ENCODE assay signal across 38 cellular contexts in genomic region chr4:135073389-135073788, GRCh38.
"Had no signal": no experiment of that assay in that cellular context is flagged by ENCODE, and none has a peak within 500 bp of the region (broad histone marks: within the 10 kb centered on the region; RNA-seq: fewer than 3 reads in every experiment).

No MANE protein-coding gene starts in this region.

- H3K4me3 Mint-ChIP-seq: activated naive CD4-positive, alpha-beta T cell treated with anti-CD3 and anti-CD28 coated beads for 36 hours; activated naive CD4-positive, alpha-beta T cell treated with anti-CD3 and anti-CD28 coated beads, Interleukin-2, amount 10 ng/mL, durations not matched to agents 7 days and 5 days; activated naive CD4-positive, alpha-beta T cell treated with anti-CD3 and anti-CD28 coated beads, Interleukin-2, amount 50 U/mL, for 24 hours; activated naive CD8-positive, alpha-beta T cell; activated naive CD8-positive, alpha-beta T cell treated with anti-CD3 and anti-CD28 coated beads for 36 hours; activated naive CD8-positive, alpha-beta T cell treated with anti-CD3 and anti-CD28 coated beads, Interleukin-2, amount 10 ng/mL, durations not matched to agents 7 days and 5 days; activated naive CD8-positive, alpha-beta T cell treated with anti-CD3 and anti-CD28 coated beads, Interleukin-2, amount 50 U/mL, for 24 hours; activated T-cell treated with anti-CD3 and anti-CD28 coated beads, Interleukin-2, amount 50 U/mL, for 24 hours; activated T-cell treated with anti-CD3 and anti-CD28 coated beads, Interleukin-2, amount 50 U/mL, for 4 hours; activated T-cell treated with anti-CD3 and anti-CD28 coated beads, Interleukin-2, amount 50 U/mL, for 72 hours; activated T-helper 1 cell treated with anti-CD3 and anti-CD28 coated beads, Interleukin-12 subunit alpha, Interleukin-12 subunit beta, Interleukin-2, Interleukin-4 antibody, amounts not matched to agents 30 ng/mL and 10 ng/mL and 1 ng/mL, durations not matched to agents 14 hours and 24 hours and 36 hours; activated T-helper 17 cell treated with anti-CD3 and anti-CD28 coated beads, Interleukin-2, amount 50 U/mL, for 72 hours; central memory CD8-positive, alpha-beta T cell had no signal

- DNase-seq: activated effector memory CD4-positive, alpha-beta T cell treated with anti-CD3 and anti-CD28 coated beads, Interleukin-2, amount 50 U/mL, for 16 hours; activated effector memory CD4-positive, alpha-beta T cell treated with Interleukin-2 at 50 U/mL for 16 hours; activated gamma-delta T cell; activated gamma-delta T cell treated with Interleukin-2 at 50 U/mL for 16 hours; activated naive CD4-positive, alpha-beta T cell; activated naive CD4-positive, alpha-beta T cell treated with anti-CD3 and anti-CD28 coated beads for 36 hours; activated naive CD4-positive, alpha-beta T cell treated with anti-CD3 and anti-CD28 coated beads, Interleukin-2, amount 10 ng/mL, durations not matched to agents 7 days and 5 days; activated naive CD4-positive, alpha-beta T cell treated with anti-CD3 and anti-CD28 coated beads, Interleukin-2, amount 50 U/mL, for 16 hours; activated naive CD4-positive, alpha-beta T cell treated with Interleukin-2 at 50 U/mL for 16 hours; activated naive CD8-positive, alpha-beta T cell treated with anti-CD3 and anti-CD28 coated beads for 36 hours; activated naive CD8-positive, alpha-beta T cell treated with anti-CD3 and anti-CD28 coated beads, Interleukin-2, amount 10 ng/mL, durations not matched to agents 7 days and 5 days; activated naive CD8-positive, alpha-beta T cell treated with anti-CD3 and anti-CD28 coated beads, Interleukin-2, amount 50 U/mL, for 24 hours; activated T-cell treated with anti-CD3 and anti-CD28 coated beads, Interleukin-2, amount 50 U/mL, for 1 hour; activated T-cell treated with anti-CD3 and anti-CD28 coated beads, Interleukin-2, amount 50 U/mL, for 24 hours; activated T-cell treated with anti-CD3 and anti-CD28 coated beads, Interleukin-2, amount 50 U/mL, for 4 hours; activated T-cell treated with anti-CD3 and anti-CD28 coated beads, Interleukin-2, amount 50 U/mL, for 48 hours; activated T-cell treated with anti-CD3 and anti-CD28 coated beads, Interleukin-2, amount 50 U/mL, for 72 hours; amniotic stem cell; amygdala; anterior cingulate cortex; aorta; body of pancreas; brain microvascular endothelial cell; central memory CD4-positive, alpha-beta T cell; cerebellar nuclear complex had no signal

- FAIRE-seq: astrocyte, bronchial epithelial cell had no signal

- H3K36me3 Mint-ChIP-seq: activated naive CD4-positive, alpha-beta T cell treated with anti-CD3 and anti-CD28 coated beads, Interleukin-2, amount 10 ng/mL, durations not matched to agents 7 days and 5 days; activated naive CD4-positive, alpha-beta T cell treated with anti-CD3 and anti-CD28 coated beads, Interleukin-2, amount 50 U/mL, for 24 hours; activated naive CD8-positive, alpha-beta T cell; activated naive CD8-positive, alpha-beta T cell treated with anti-CD3 and anti-CD28 coated beads for 36 hours; activated naive CD8-positive, alpha-beta T cell treated with anti-CD3 and anti-CD28 coated beads, Interleukin-2, amount 10 ng/mL, durations not matched to agents 7 days and 5 days; brain had no signal

- H3K9me3 ChIP-seq: ascending aorta, body of pancreas had no signal

- H3K4me1 Mint-ChIP-seq: activated naive CD4-positive, alpha-beta T cell treated with anti-CD3 and anti-CD28 coated beads, Interleukin-2, amount 10 ng/mL, durations not matched to agents 7 days and 5 days; activated naive CD4-positive, alpha-beta T cell treated with anti-CD3 and anti-CD28 coated beads, Interleukin-2, amount 50 U/mL, for 24 hours; activated naive CD8-positive, alpha-beta T cell treated with anti-CD3 and anti-CD28 coated beads for 36 hours; activated naive CD8-positive, alpha-beta T cell treated with anti-CD3 and anti-CD28 coated beads, Interleukin-2, amount 10 ng/mL, durations not matched to agents 7 days and 5 days; activated naive CD8-positive, alpha-beta T cell treated with anti-CD3 and anti-CD28 coated beads, Interleukin-2, amount 50 U/mL, for 24 hours; activated T-helper 17 cell treated with anti-CD3 and anti-CD28 coated beads, Interleukin-2, amount 50 U/mL, for 72 hours; brain; central memory CD8-positive, alpha-beta T cell had no signal

- H3K27me3 Mint-ChIP-seq: activated naive CD4-positive, alpha-beta T cell treated with anti-CD3 and anti-CD28 coated beads, Interleukin-2, amount 10 ng/mL, durations not matched to agents 7 days and 5 days; activated naive CD4-positive, alpha-beta T cell treated with anti-CD3 and anti-CD28 coated beads, Interleukin-2, amount 50 U/mL, for 24 hours; activated naive CD8-positive, alpha-beta T cell; activated naive CD8-positive, alpha-beta T cell treated with anti-CD3 and anti-CD28 coated beads for 36 hours; activated naive CD8-positive, alpha-beta T cell treated with anti-CD3 and anti-CD28 coated beads, Interleukin-2, amount 10 ng/mL, durations not matched to agents 7 days and 5 days; activated naive CD8-positive, alpha-beta T cell treated with anti-CD3 and anti-CD28 coated beads, Interleukin-2, amount 50 U/mL, for 24 hours; activated T-cell treated with anti-CD3 and anti-CD28 coated beads, Interleukin-2, amount 50 U/mL, for 24 hours; activated T-helper 17 cell treated with anti-CD3 and anti-CD28 coated beads, Interleukin-2, amount 50 U/mL, for 72 hours; central memory CD8-positive, alpha-beta T cell had no signal

- H3K27ac ChIP-seq: ascending aorta, body of pancreas, brain microvascular endothelial cell, breast epithelium, cardiac muscle cell had no signal

- H3K27me3 ChIP-seq: ascending aorta, body of pancreas, brain microvascular endothelial cell, breast epithelium, cardiac muscle cell had no signal

- H3K4me3 ChIP-seq: ascending aorta, body of pancreas, breast epithelium, cardiac muscle cell had no signal

- ATAC-seq: activated naive CD4-positive, alpha-beta T cell treated with anti-CD3 and anti-CD28 coated beads, Interleukin-2, amount 50 U/mL, for 72 hours; activated naive CD8-positive, alpha-beta T cell treated with anti-CD3 and anti-CD28 coated beads, Interleukin-2, amount 50 U/mL, for 24 hours; activated T-cell treated with anti-CD3 and anti-CD28 coated beads, Interleukin-2, amount 50 U/mL, for 4 hours; activated T-cell treated with anti-CD3 and anti-CD28 coated beads, Interleukin-2, amount 50 U/mL, for 72 hours; activated T-helper 17 cell treated with anti-CD3 and anti-CD28 coated beads, Interleukin-2, amount 50 U/mL, for 72 hours; body of pancreas had no signal

- H3K36me3 ChIP-seq: ascending aorta, brain microvascular endothelial cell, breast epithelium, cardiac muscle cell had no signal

- H3K27ac Mint-ChIP-seq: activated naive CD4-positive, alpha-beta T cell treated with anti-CD3 and anti-CD28 coated beads for 36 hours; activated naive CD4-positive, alpha-beta T cell treated with anti-CD3 and anti-CD28 coated beads, Interleukin-2, amount 10 ng/mL, durations not matched to agents 7 days and 5 days; activated naive CD4-positive, alpha-beta T cell treated with anti-CD3 and anti-CD28 coated beads, Interleukin-2, amount 50 U/mL, for 24 hours; activated naive CD4-positive, alpha-beta T cell treated with anti-CD3 and anti-CD28 coated beads, Interleukin-2, amount 50 U/mL, for 72 hours; activated naive CD8-positive, alpha-beta T cell; activated naive CD8-positive, alpha-beta T cell treated with anti-CD3 and anti-CD28 coated beads for 36 hours; activated naive CD8-positive, alpha-beta T cell treated with anti-CD3 and anti-CD28 coated beads, Interleukin-2, amount 10 ng/mL, durations not matched to agents 7 days and 5 days; activated naive CD8-positive, alpha-beta T cell treated with anti-CD3 and anti-CD28 coated beads, Interleukin-2, amount 50 U/mL, for 24 hours; activated T-cell treated with anti-CD3 and anti-CD28 coated beads, Interleukin-2, amount 50 U/mL, for 24 hours; activated T-cell treated with anti-CD3 and anti-CD28 coated beads, Interleukin-2, amount 50 U/mL, for 72 hours; activated T-helper 1 cell treated with anti-CD3 and anti-CD28 coated beads, Interleukin-12 subunit alpha, Interleukin-12 subunit beta, Interleukin-2, Interleukin-4 antibody, amounts not matched to agents 30 ng/mL and 10 ng/mL and 1 ng/mL, durations not matched to agents 14 hours and 24 hours and 36 hours; activated T-helper 17 cell treated with anti-CD3 and anti-CD28 coated beads, Interleukin-2, amount 50 U/mL, for 72 hours; activated T-helper 2 cell treated with anti-CD3 and anti-CD28 coated beads, Interferon-gamma antibody, Interleukin-2, Interleukin-4, amounts not matched to agents 10 μg/mL and 5 μg/mL and 100 μg/mL, durations not matched to agents 14 hours and 24 hours and 36 hours had no signal

- H3K4me1 ChIP-seq: ascending aorta, body of pancreas, breast epithelium had no signal
